Comparison of ENCODE assay signal across 30 cellular contexts in the genomic region with DNA sequence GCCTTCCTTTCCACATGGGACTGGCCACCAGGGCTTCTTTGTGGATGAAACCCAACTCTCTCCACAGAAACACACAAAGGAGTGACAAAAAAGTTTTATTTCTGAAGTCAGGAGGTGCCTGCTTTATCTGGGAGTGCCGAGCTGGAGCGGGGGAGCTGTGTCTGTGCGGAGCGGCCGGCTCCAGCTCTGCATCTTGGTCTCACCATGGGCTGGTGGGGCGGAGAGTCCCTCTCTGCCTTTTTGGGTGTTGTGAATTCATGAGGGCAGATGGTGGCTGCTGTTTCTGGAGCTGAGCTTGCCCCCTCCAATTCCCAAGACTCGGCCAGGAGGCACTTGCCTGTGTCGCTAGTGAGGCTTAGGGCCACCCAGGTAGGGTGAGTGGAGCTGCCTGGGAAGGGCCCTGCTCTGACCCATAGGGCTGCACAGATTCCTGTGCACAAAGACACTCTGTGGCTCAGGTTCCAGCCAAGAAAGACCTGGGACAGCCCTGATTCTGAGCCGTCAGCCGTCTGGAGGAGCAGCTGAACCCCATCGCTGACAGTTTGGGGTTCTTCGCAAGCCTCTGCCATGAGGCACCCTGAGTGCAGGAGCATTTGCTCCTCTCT. TPM values are rescaled to one million over a fixed set of nuclear protein-coding genes. Genes with fewer than 3 reads are reported as not detected.
"Had no signal": no experiment of that assay in that cellular context is flagged by ENCODE, and none has a peak within 500 bp of the region (broad histone marks: within the 10 kb centered on the region; RNA-seq: fewer than 3 reads in every experiment).

No MANE protein-coding gene starts in this region.

- ATAC-seq: activated T-cell treated with anti-CD3 and anti-CD28 coated beads, Interleukin-2, amount 50 U/mL, for 4 hours; foreskin keratinocyte; left lobe of liver; naive thymus-derived CD8-positive, alpha-beta T cell; sciatic nerve; stimulated activated memory B cell treated with anti-CD40 and anti-IgM and Interleukin-4, amounts not matched to agents 10 μg/mL and 1 μg/mL and 100 μg/mL, for 72 hours had no signal

- H3K27ac ChIP-seq: foreskin keratinocyte, parathyroid adenoma, uterus had no signal

- H2AFZ ChIP-seq: parathyroid adenoma had no signal

- H3K4me2 ChIP-seq: smooth muscle cell had no signal

- DNase-seq: activated CD4-positive, alpha-beta T cell treated with anti-CD3 and anti-CD28 coated beads for 4 hours; activated CD4-positive, alpha-beta T cell treated with anti-CD3 and anti-CD28 coated beads, Interleukin-2, amount 50 U/mL, for 48 hours; activated CD4-positive, CD25-positive, alpha-beta regulatory T cell; activated CD8-positive, alpha-beta memory T cell treated with anti-CD3 and anti-CD28 coated beads, Interleukin-2, amount 50 U/mL, for 48 hours; activated naive CD4-positive, alpha-beta T cell; activated T-cell treated with anti-CD3 and anti-CD28 coated beads, Interleukin-2, amount 50 U/mL, for 4 hours; central memory CD4-positive, alpha-beta T cell; dermis blood vessel endothelial cell; effector memory CD4-positive, alpha-beta T cell; foreskin keratinocyte; glutamatergic neuron; hippocampal formation; islet precursor cell; stimulated activated CD4-positive, alpha-beta T cell treated with anti-CD3 and anti-CD28 coated beads, Interleukin-15, amount 100 ng/mL, for 24 hours; T-helper 1 cell; trophoblast cell; uterus had no signal

- H3K9me3 ChIP-seq: adrenal gland, uterus had no signal

- H3K4me1 ChIP-seq: foreskin keratinocyte, uterus had no signal

- H3K4me3 ChIP-seq: adrenal gland, smooth muscle cell, uterus had no signal

- H3K36me3 ChIP-seq: adrenal gland, uterus had no signal

- H3K27me3 ChIP-seq: adrenal gland, uterus had no signal

- H3K79me2 ChIP-seq: parathyroid adenoma had no signal

RNA-seq across cellular contexts. Expression of a gene that starts 1.4 kb away (rescaled TPM):
- total RNA-seq: activated CD8-positive, alpha-beta memory T cell treated with anti-CD3 and anti-CD28 coated beads for 36 hours; activated T-cell treated with anti-CD3 and anti-CD28 coated beads, Interleukin-2, amount 50 U/mL, for 4 hours; activated T-helper 2 cell treated with anti-CD3 and anti-CD28 coated beads, Interferon-gamma antibody, Interleukin-2, Interleukin-4, amounts not matched to agents 10 μg/mL and 5 μg/mL and 100 μg/mL, durations not matched to agents 14 hours and 24 hours and 36 hours; astrocyte; dermis blood vessel endothelial cell; foreskin keratinocyte; lung microvascular endothelial cell; naive thymus-derived CD8-positive, alpha-beta T cell; pulmonary artery endothelial cell; smooth muscle cell; temporal lobe had no signal

RNA-seq across cellular contexts. Expression of a gene that starts 28.4 kb away (rescaled TPM):
- total RNA-seq: activated CD8-positive, alpha-beta memory T cell treated with anti-CD3 and anti-CD28 coated beads for 36 hours; activated T-cell treated with anti-CD3 and anti-CD28 coated beads, Interleukin-2, amount 50 U/mL, for 4 hours; activated T-helper 2 cell treated with anti-CD3 and anti-CD28 coated beads, Interferon-gamma antibody, Interleukin-2, Interleukin-4, amounts not matched to agents 10 μg/mL and 5 μg/mL and 100 μg/mL, durations not matched to agents 14 hours and 24 hours and 36 hours; astrocyte; dermis blood vessel endothelial cell; foreskin keratinocyte; lung microvascular endothelial cell; naive thymus-derived CD8-positive, alpha-beta T cell; pulmonary artery endothelial cell; sciatic nerve; uterus had no signal
